ENCODE assay signal across 39 cellular contexts in the genomic region with DNA sequence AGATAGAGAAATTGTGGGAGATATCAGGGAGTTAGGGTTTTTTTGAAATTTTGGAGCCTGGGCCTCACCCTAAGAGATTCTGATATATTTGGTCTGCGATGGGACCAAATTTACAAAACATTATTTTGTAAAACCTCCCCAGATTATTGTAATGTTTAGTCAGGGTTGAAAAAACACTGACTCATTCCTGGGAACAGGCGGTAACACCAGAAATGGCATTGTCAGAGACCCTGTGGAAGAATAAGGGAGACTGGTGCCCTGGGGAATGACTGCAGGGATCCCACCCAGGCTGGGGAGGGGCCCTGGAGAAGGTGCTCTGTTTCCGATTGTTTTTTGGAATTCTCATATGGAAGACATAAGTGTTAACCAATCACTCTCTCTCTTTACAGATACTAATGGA. TPM values are rescaled to one million over a fixed set of nuclear protein-coding genes. Genes with fewer than 3 reads are reported as not detected.
"Had no signal": no experiment of that assay in that cellular context is flagged by ENCODE, and none has a peak within 500 bp of the region (broad histone marks: within the 10 kb centered on the region; RNA-seq: fewer than 3 reads in every experiment).

No MANE protein-coding gene starts in this region.

- H3K4me3 ChIP-seq: body of pancreas, PC-9 had no signal

- H3K9me3 Mint-ChIP-seq: activated CD4-positive, alpha-beta T cell treated with anti-CD3 and anti-CD28 coated beads, Interleukin-2, amount 10 ng/mL, durations not matched to agents 24 days and 14 days; activated CD8-positive, alpha-beta T cell treated with anti-CD3 and anti-CD28 coated beads for 36 hours; activated naive CD4-positive, alpha-beta T cell treated with anti-CD3 and anti-CD28 coated beads, Interleukin-2, amount 10 ng/mL, durations not matched to agents 7 days and 5 days; activated naive CD8-positive, alpha-beta T cell treated with anti-CD3 and anti-CD28 coated beads, Interleukin-2, amount 50 U/mL, for 24 hours; activated T-helper 1 cell treated with anti-CD3 and anti-CD28 coated beads, Interleukin-12 subunit alpha, Interleukin-12 subunit beta, Interleukin-2, Interleukin-4 antibody, amounts not matched to agents 30 ng/mL and 10 ng/mL and 1 ng/mL, durations not matched to agents 14 hours and 24 hours and 36 hours; IgD-negative memory B cell had no signal

- H3K9me3 ChIP-seq: body of pancreas had no signal

- H3K4me1 ChIP-seq: body of pancreas had no signal

- H3K4me3 Mint-ChIP-seq: activated CD4-positive, alpha-beta T cell treated with anti-CD3 and anti-CD28 coated beads, Interleukin-2, amount 10 ng/mL, durations not matched to agents 24 days and 14 days; activated CD8-positive, alpha-beta T cell treated with anti-CD3 and anti-CD28 coated beads for 36 hours; activated naive CD4-positive, alpha-beta T cell treated with anti-CD3 and anti-CD28 coated beads, Interleukin-2, amount 10 ng/mL, durations not matched to agents 7 days and 5 days; activated naive CD8-positive, alpha-beta T cell; activated naive CD8-positive, alpha-beta T cell treated with anti-CD3 and anti-CD28 coated beads, Interleukin-2, amount 50 U/mL, for 24 hours; activated T-helper 1 cell treated with anti-CD3 and anti-CD28 coated beads, Interleukin-12 subunit alpha, Interleukin-12 subunit beta, Interleukin-2, Interleukin-4 antibody, amounts not matched to agents 30 ng/mL and 10 ng/mL and 1 ng/mL, durations not matched to agents 14 hours and 24 hours and 36 hours; IgD-negative memory B cell had no signal

- ATAC-seq: activated CD8-positive, alpha-beta T cell treated with anti-CD3 and anti-CD28 coated beads for 36 hours; activated naive CD8-positive, alpha-beta T cell treated with anti-CD3 and anti-CD28 coated beads, Interleukin-2, amount 50 U/mL, for 24 hours; body of pancreas; Right ventricle myocardium inferior had no signal

- H3K27me3 ChIP-seq: body of pancreas had no signal

- H3K4me1 Mint-ChIP-seq: activated CD4-positive, alpha-beta T cell treated with anti-CD3 and anti-CD28 coated beads, Interleukin-2, amount 10 ng/mL, durations not matched to agents 24 days and 14 days; activated naive CD4-positive, alpha-beta T cell treated with anti-CD3 and anti-CD28 coated beads, Interleukin-2, amount 10 ng/mL, durations not matched to agents 7 days and 5 days; activated naive CD8-positive, alpha-beta T cell treated with anti-CD3 and anti-CD28 coated beads, Interleukin-2, amount 50 U/mL, for 24 hours had no signal

- H3K27ac ChIP-seq: body of pancreas, RWPE1, WERI-Rb-1 had no signal

- H3K27ac Mint-ChIP-seq: activated CD4-positive, alpha-beta T cell treated with anti-CD3 and anti-CD28 coated beads, Interleukin-2, amount 10 ng/mL, durations not matched to agents 24 days and 14 days; activated CD8-positive, alpha-beta T cell treated with anti-CD3 and anti-CD28 coated beads for 36 hours; activated naive CD4-positive, alpha-beta T cell treated with anti-CD3 and anti-CD28 coated beads, Interleukin-2, amount 10 ng/mL, durations not matched to agents 7 days and 5 days; activated naive CD8-positive, alpha-beta T cell; activated naive CD8-positive, alpha-beta T cell treated with anti-CD3 and anti-CD28 coated beads, Interleukin-2, amount 50 U/mL, for 24 hours; activated T-helper 1 cell treated with anti-CD3 and anti-CD28 coated beads, Interleukin-12 subunit alpha, Interleukin-12 subunit beta, Interleukin-2, Interleukin-4 antibody, amounts not matched to agents 30 ng/mL and 10 ng/mL and 1 ng/mL, durations not matched to agents 14 hours and 24 hours and 36 hours; IgD-negative memory B cell had no signal

- DNase-seq: activated CD4-positive, alpha-beta T cell treated with anti-CD3 and anti-CD28 coated beads, Interleukin-2, amount 10 ng/mL, durations not matched to agents 24 days and 14 days; activated CD4-positive, alpha-beta T cell treated with anti-CD3 and anti-CD28 coated beads, Interleukin-2, amount 50 U/mL, for 4 hours; activated CD8-positive, alpha-beta T cell treated with anti-CD3 and anti-CD28 coated beads for 36 hours; activated effector memory CD4-positive, alpha-beta T cell treated with Interleukin-2 at 50 U/mL for 16 hours; activated naive CD4-positive, alpha-beta T cell treated with anti-CD3 and anti-CD28 coated beads, Interleukin-2, amount 10 ng/mL, durations not matched to agents 7 days and 5 days; activated naive CD8-positive, alpha-beta T cell treated with anti-CD3 and anti-CD28 coated beads, Interleukin-2, amount 50 U/mL, for 24 hours; activated T-cell treated with anti-CD3 and anti-CD28 coated beads, Interleukin-2, amount 50 U/mL, for 1 hour; amniotic stem cell; aorta; body of pancreas; caudate nucleus; cerebellar nuclear complex; Kasumi-1; KBM-7; MM.1S; NCI-H1092 treated with DMSO at 0.1 percent for 48 hours; NCI-H1417; NCI-H146; NCI-H1930; NCI-H345; NCI-H526; NCI-H748 treated with DMSO at 0.1 percent for 48 hours; NK-92 treated with Interleukin-12 subunit alpha and Interleukin-12 subunit beta, amount 100 ng/mL, for 24 hours; PC-9; SIG-M5; SW 1271; T-helper 1 cell; T-helper 2 cell; T-helper 9 cell; WERI-Rb-1 had no signal

- H3K27me3 Mint-ChIP-seq: activated CD4-positive, alpha-beta T cell treated with anti-CD3 and anti-CD28 coated beads, Interleukin-2, amount 10 ng/mL, durations not matched to agents 24 days and 14 days; activated CD8-positive, alpha-beta T cell treated with anti-CD3 and anti-CD28 coated beads for 36 hours; activated naive CD4-positive, alpha-beta T cell treated with anti-CD3 and anti-CD28 coated beads, Interleukin-2, amount 10 ng/mL, durations not matched to agents 7 days and 5 days; activated naive CD8-positive, alpha-beta T cell; activated naive CD8-positive, alpha-beta T cell treated with anti-CD3 and anti-CD28 coated beads, Interleukin-2, amount 50 U/mL, for 24 hours; IgD-negative memory B cell had no signal

RNA-seq across cellular contexts. Expression of gene ALX3, which starts 49.2 kb away (rescaled TPM):
- total RNA-seq: activated CD4-positive, alpha-beta T cell treated with anti-CD3 and anti-CD28 coated beads, Interleukin-2, amount 10 ng/mL, durations not matched to agents 24 days and 14 days; activated CD8-positive, alpha-beta memory T cell treated with anti-CD3 and anti-CD28 coated beads for 36 hours; activated CD8-positive, alpha-beta T cell treated with anti-CD3 and anti-CD28 coated beads for 36 hours; activated T-helper 1 cell treated with anti-CD3 and anti-CD28 coated beads, Interleukin-12 subunit alpha, Interleukin-12 subunit beta, Interleukin-2, Interleukin-4 antibody, amounts not matched to agents 30 ng/mL and 10 ng/mL and 1 ng/mL, durations not matched to agents 14 hours and 24 hours and 36 hours; aorta; body of pancreas; bronchial epithelial cell; NCI-H460; PC-9; Right ventricle myocardium inferior; SK-MEL-5 had no signal
